In the genomic region with DNA sequence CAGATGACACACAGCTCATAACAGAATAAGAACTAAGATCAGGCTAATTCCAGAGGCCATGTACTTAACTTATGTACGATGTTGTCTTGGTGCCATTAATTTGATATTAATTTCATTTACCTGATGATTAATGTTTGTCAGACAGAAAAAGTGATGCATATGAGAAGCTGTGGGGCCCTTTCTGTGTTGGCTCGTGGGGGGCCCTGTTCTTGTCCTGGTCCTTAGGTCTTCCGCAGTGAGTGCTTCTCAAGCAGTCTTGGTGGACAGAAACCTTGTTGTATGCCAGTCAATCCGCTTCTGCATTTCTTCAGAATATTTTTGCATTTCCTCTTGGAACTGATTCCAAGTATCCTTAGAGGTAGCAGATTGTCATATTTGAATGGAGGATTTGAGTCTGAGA, we compare ENCODE assay signal across 26 cellular contexts. TPM values are rescaled to one million over a fixed set of nuclear protein-coding genes. Genes with fewer than 3 reads are reported as not detected.
DNase-seq lines count a peak whose midpoint lies in the region; ATAC-seq, FAIRE-seq and TF ChIP-seq lines count a peak whose summit lies in the region.
"Had no signal": no experiment of that assay in that cellular context is flagged by ENCODE, and none has a peak within 500 bp of the region (broad histone marks: within the 10 kb centered on the region; RNA-seq: fewer than 3 reads in every experiment).

No MANE protein-coding gene starts in this region.

- peaks cover 23% of the 10 kb centered on the region for H3K4me1 ChIP-seq in HepG2 (ENCODE audit: insufficient read depth, low read length)
- H3K4me1 ChIP-seq in right lobe of liver, result peaks cover 0 to 50% (median 15%) of the 10 kb centered on the region in 4 donors
- H3K4me1 ChIP-seq: BE2C; BLaER1 treated with 17β-estradiol and CSF1 and Interleukin-3, amounts not matched to agents 10 nM and 100 nM had no signal

- ATAC-seq in HepG2 (no peak), right lobe of liver (no peak), T-helper 17 cell (no peak), GM19463 (IDR thresholded peaks at IDR 0.05; ENCODE audit: unreplicated experiment) (no peak)
- ATAC-seq: A549, HCT116 had no signal

- TF ChIP-seq CTCF in HepG2 (CRISPR knock-in tag; IDR thresholded peaks at IDR 0.05) (no peak), right lobe of liver (IDR thresholded peaks at IDR 0.05) (no peak), nephron progenitor cell (IDR thresholded peaks at IDR 0.05) (no peak)

- TF ChIP-seq POLR2A in HepG2 (IDR thresholded peaks at IDR 0.05; ENCODE audit: insufficient read depth in 1 of 2, low read depth in 2 of 2, low read length in 2 of 2) (no peak), right lobe of liver (IDR thresholded peaks at IDR 0.05) (no peak)

- H3K4me2 ChIP-seq in HepG2 (ENCODE audit: low read depth, low read length), result no peak overlapping the region
- H3K4me2 ChIP-seq: A549; BLaER1 treated with 17β-estradiol and CSF1 and Interleukin-3, amounts not matched to agents 10 nM and 100 nM had no signal

- H3K4me3 Mint-ChIP-seq in T-helper 17 cell, result no peak overlapping the region
- H3K4me3 Mint-ChIP-seq in nephron progenitor cell, result no peak overlapping the region
- H3K4me3 Mint-ChIP-seq: CD14-positive monocyte; CD4-positive, alpha-beta T cell; H9; HFFc6 had no signal

- intact Hi-C loops in HepG2 (cut with micrococcal nuclease; ENCODE audit: unreplicated experiment) (no loop called here), right lobe of liver (cut with DNase I) (no loop called here)

- no peak overlapping the region for H3K27ac ChIP-seq in HepG2 (ENCODE audit: extremely low read length, insufficient read depth, low read length)
- H3K27ac ChIP-seq in right lobe of liver, result peak overlapping the region in 1 of 3 donors; percentile 57
- H3K27ac ChIP-seq: A549; BLaER1 treated with 17β-estradiol and CSF1 and Interleukin-3, amounts not matched to agents 10 nM and 100 nM; GM23248 had no signal

- CTCF ChIA-PET in HepG2 (lab: Yijun Ruan, JAX; ENCODE audit: low intra/inter-chr PET ratio, low total read pairs), result interaction anchor here (0.6 kb wide), 1 partner anchor 96 kb away, joined by 3 read pairs; no protein-coding TSS in a partner anchor

- no peak overlapping the region for H2AFZ ChIP-seq in HepG2 (ENCODE audit: low read length)
- H2AFZ ChIP-seq: GM23248 had no signal

- H3K4me3 ChIP-seq in HepG2 (replicated peaks in 1 of 3; ENCODE audit: insufficient read depth in 1 of 3, low read depth in 2 of 3, low read length in 3 of 3) (no peak overlapping the region), right lobe of liver (no peak overlapping the region)
- H3K4me3 ChIP-seq: A549; BLaER1 treated with 17β-estradiol and CSF1 and Interleukin-3, amounts not matched to agents 10 nM and 100 nM; GM23248 had no signal

- TF ChIP-seq EP300 in HepG2 (IDR thresholded peaks at IDR 0.05; ENCODE audit: low read depth in 2 of 2, low read length in 2 of 2) (no peak), HepG2 (CRISPR knock-in tag; IDR thresholded peaks at IDR 0.05; ENCODE audit: borderline replicate concordance) (no peak)

- no peak for TF ChIP-seq RAD21 in HepG2 (CRISPR knock-in tag; IDR thresholded peaks at IDR 0.05)

- no peak for FAIRE-seq in HepG2 (lab: Jason Lieb, UNC)
- FAIRE-seq: A549, GM12891, GM18507 had no signal

- no peak overlapping the region for H3K9ac ChIP-seq in HepG2 (ENCODE audit: insufficient read depth, low read depth, low read length)
- H3K9ac ChIP-seq: BLaER1 treated with 17β-estradiol and CSF1 and Interleukin-3, amounts not matched to agents 10 nM and 100 nM; GM23248 had no signal

- H3K4me1 Mint-ChIP-seq in T-helper 17 cell, result peaks cover 27% of the 10 kb centered on the region
- peaks cover 5% of the 10 kb centered on the region for H3K4me1 Mint-ChIP-seq in nephron progenitor cell
- H3K4me1 Mint-ChIP-seq: CD14-positive monocyte had no signal

- H3K79me2 ChIP-seq in HepG2 (ENCODE audit: insufficient read depth, low read length), result peaks cover 67% of the 10 kb centered on the region

- H3K27me3 ChIP-seq in HepG2 (ENCODE audit: control insufficient read depth in 1 of 2, insufficient read depth in 2 of 2, low read length in 2 of 2), result no peaks in the 10 kb centered on the region
- no peaks in the 10 kb centered on the region for H3K27me3 ChIP-seq in right lobe of liver
- H3K27me3 ChIP-seq: BE2C; BLaER1 treated with 17β-estradiol and CSF1 and Interleukin-3, amounts not matched to agents 10 nM and 100 nM had no signal

- H3K27ac Mint-ChIP-seq in T-helper 17 cell, result peak overlapping the region; percentile 32
- peak overlapping the region; percentile 29 for H3K27ac Mint-ChIP-seq in nephron progenitor cell
- H3K27ac Mint-ChIP-seq: CD4-positive, alpha-beta T cell; HFFc6 had no signal

- no peaks in the 10 kb centered on the region for H3K9me3 Mint-ChIP-seq in nephron progenitor cell
- H3K9me3 Mint-ChIP-seq: CD14-positive monocyte; CD4-positive, alpha-beta T cell; H9; HFFc6 had no signal

- in situ Hi-C loops in HepG2 (cut with HindIII; ENCODE audit: extremely low pct_ligation_motif_present, low pct_unique_long_range_greater_than_20kb), result no loop called here

- peaks cover 46% of the 10 kb centered on the region for H4K20me1 ChIP-seq in HepG2 (ENCODE audit: insufficient read depth, low read length)

- no TSS peak for BruUV-seq in HepG2 (replicated peaks; lab: Mats Ljungman, UMichigan)

- WGBS in HepG2 (ENCODE audit: low lambda C conversion rate), result 95% methylated on average over 4 of the region's 4 CpGs
- WGBS in right lobe of liver (ENCODE audit: insufficient coverage, low coverage, low lambda C conversion rate, missing lambda C conversion rate), result 96% methylated on average over 4 of the region's 4 CpGs

- no peaks in the 10 kb centered on the region for H3K9me3 ChIP-seq in HepG2 (ENCODE audit: low read length)
- no peaks in the 10 kb centered on the region for H3K9me3 ChIP-seq in right lobe of liver
- no peaks in the 10 kb centered on the region for H3K9me3 ChIP-seq in T-helper 17 cell (ENCODE audit: control insufficient read depth, low read length, poor library complexity, severe bottlenecking)
- H3K9me3 ChIP-seq: A549; BE2C; BLaER1 treated with 17β-estradiol and CSF1 and Interleukin-3, amounts not matched to agents 10 nM and 100 nM had no signal

- POLR2A ChIA-PET in HepG2 (lab: Yijun Ruan, JAX), result interaction anchor here (2.5 kb wide), 1 partner anchor 20 kb away, joined by 13 read pairs; a partner anchor contains a TSS

- H3K27me3 Mint-ChIP-seq in T-helper 17 cell (no peaks in the 10 kb centered on the region), nephron progenitor cell (ENCODE audit: low read depth, poor library complexity) (peaks cover 3% of the 10 kb centered on the region)
- H3K27me3 Mint-ChIP-seq: CD4-positive, alpha-beta T cell had no signal

- DNase-seq in HepG2 (ENCODE audit: low spot score), result no peak
- DNase-seq in right lobe of liver, result no peak
- DNase-seq in T-helper 17 cell, result no peak
- no peak for DNase-seq in nephron progenitor cell
- no peak for DNase-seq in activated CD4-positive, alpha-beta T cell treated with anti-CD3 and anti-CD28 coated beads, Interleukin-2, amount 50 U/mL, for 4 hours
- no peak for DNase-seq in NCI-H748 treated with DMSO at 0.1 percent for 48 hours (lab: John Stamatoyannopoulos, UW)
- DNase-seq: 8988T; ACHN; AML-193; BE2C; Calu3; CD4-positive, alpha-beta T cell; COR-L47; DMS53; DMS79 treated with DMSO at 0.1 percent for 48 hours; GF-D8; GM23248; H9; HFFc6 had no signal

- H3K36me3 ChIP-seq in HepG2 (replicated peaks in 1 of 2; ENCODE audit: control insufficient read depth in 1 of 2, insufficient read depth in 2 of 2, low read length in 2 of 2), result peaks cover 39 to 82% of the 10 kb centered on the region in 2 experiments
- H3K36me3 ChIP-seq in right lobe of liver, result peaks cover 0 to 49% (median 12%) of the 10 kb centered on the region in 4 donors

- H3K36me3 Mint-ChIP-seq in T-helper 17 cell (ENCODE audit: low read depth), result peaks cover 10% of the 10 kb centered on the region
- H3K36me3 Mint-ChIP-seq in nephron progenitor cell (ENCODE audit: low read depth), result peaks cover 64% of the 10 kb centered on the region

RNA-seq across cellular contexts. Expression of a gene that starts 20.2 kb away (rescaled TPM):
- total RNA-seq in HepG2 (2016; rRNA removed; fragmentation: Illumina TruSeq; extraction: Trizol) (28.4 and 43.4 TPM in 2 replicates), right lobe of liver (10 to 100 TPM; 31.2 to 45.7 (median 32.8) TPM), T-helper 17 cell (100 to 1,000 TPM; 173 to 183 TPM)
- 14.7 and 17.5 TPM in 2 replicates for total RNA-seq in HepG2 (2016; cell fraction: cytosol; rRNA removed; fragmentation: Illumina TruSeq; extraction: Trizol; ENCODE audit: low read depth)
- total RNA-seq in HepG2 (2016; cell fraction: insoluble cytoplasmic fraction; rRNA removed; fragmentation: Illumina TruSeq; extraction: Trizol), result 31.2 and 39.6 TPM in 2 replicates
- total RNA-seq in HepG2 (2016; cell fraction: membrane; rRNA removed; fragmentation: Illumina TruSeq; extraction: Trizol), result 15.8 and 15.9 TPM in 2 replicates
- total RNA-seq in HepG2 (2016; cell fraction: nucleus; rRNA removed; fragmentation: Illumina TruSeq; extraction: Trizol), result 52.0 and 55.7 TPM in 2 replicates
- polyA plus RNA-seq in HepG2 (2011; rRNA removed), result 21.0 and 27.2 TPM in 2 replicates
- 25.0 and 48.1 TPM in 2 replicates for polyA plus RNA-seq in HepG2 (2011; cell fraction: cytosol; rRNA removed)
- polyA plus RNA-seq in HepG2 (2011; cell fraction: nucleus; rRNA removed), result 153 and 157 TPM in 2 replicates
- 55.4 and 72.9 TPM in 2 replicates for polyA plus RNA-seq in HepG2 (2012)
- 3.6 and 3.8 TPM in 2 replicates for polyA plus RNA-seq in HepG2 (2016; cell fraction: cytosol; fragmentation: Illumina TruSeq; extraction: Trizol; ENCODE audit: low read depth)
- polyA plus RNA-seq in HepG2 (2016; cell fraction: insoluble cytoplasmic fraction; fragmentation: Illumina TruSeq; extraction: Trizol; ENCODE audit: low read depth), result 67.5 and 86.2 TPM in 2 replicates
- polyA plus RNA-seq in HepG2 (2016; cell fraction: membrane; fragmentation: Illumina TruSeq; extraction: Trizol; ENCODE audit: low read depth), result 6.0 and 7.3 TPM in 2 replicates
- 107 and 108 TPM in 2 replicates for polyA plus RNA-seq in HepG2 (2016; cell fraction: nucleus; fragmentation: Illumina TruSeq; extraction: Trizol; ENCODE audit: insufficient read depth, low read depth)
- polyA minus RNA-seq in HepG2 (2011; rRNA and poly(A)+ RNA removed; ENCODE audit: low replicate concordance), result 19.3 and 26.4 TPM in 2 replicates
- polyA minus RNA-seq in HepG2 (2011; cell fraction: cytosol; rRNA and poly(A)+ RNA removed), result 31.4 and 31.7 TPM in 2 replicates
- polyA minus RNA-seq in HepG2 (2011; cell fraction: nucleus; rRNA and poly(A)+ RNA removed), result 66.7 and 69.6 TPM in 2 replicates

RNA-seq across cellular contexts. Expression of a gene that starts 20.5 kb away (rescaled TPM):
- total RNA-seq in HepG2 (2016; rRNA removed; fragmentation: Illumina TruSeq; extraction: Trizol) (22.9 and 31.5 TPM in 2 replicates), right lobe of liver (10 to 100 TPM; 16.9 to 48.9 (median 41.7) TPM), T-helper 17 cell (100 to 1,000 TPM; 241 to 255 TPM)
- 28.6 and 30.0 TPM in 2 replicates for total RNA-seq in HepG2 (2016; cell fraction: cytosol; rRNA removed; fragmentation: Illumina TruSeq; extraction: Trizol; ENCODE audit: low read depth)
- 16.7 and 28.5 TPM in 2 replicates for total RNA-seq in HepG2 (2016; cell fraction: insoluble cytoplasmic fraction; rRNA removed; fragmentation: Illumina TruSeq; extraction: Trizol)
- 18.7 and 21.5 TPM in 2 replicates for total RNA-seq in HepG2 (2016; cell fraction: membrane; rRNA removed; fragmentation: Illumina TruSeq; extraction: Trizol)
- total RNA-seq in HepG2 (2016; cell fraction: nucleus; rRNA removed; fragmentation: Illumina TruSeq; extraction: Trizol), result 38.9 and 43.4 TPM in 2 replicates
- polyA plus RNA-seq in HepG2 (2011; rRNA removed), result 11.2 and 16.8 TPM in 2 replicates
- polyA plus RNA-seq in HepG2 (2011; cell fraction: cytosol; rRNA removed), result 4.4 and 7.8 TPM in 2 replicates
- polyA plus RNA-seq in HepG2 (2011; cell fraction: nucleus; rRNA removed), result 123 and 130 TPM in 2 replicates
- polyA plus RNA-seq in HepG2 (2012), result 34.2 and 41.5 TPM in 2 replicates
- polyA plus RNA-seq in HepG2 (2016; cell fraction: cytosol; fragmentation: Illumina TruSeq; extraction: Trizol; ENCODE audit: low read depth), result 7.4 and 9.0 TPM in 2 replicates
- polyA plus RNA-seq in HepG2 (2016; cell fraction: insoluble cytoplasmic fraction; fragmentation: Illumina TruSeq; extraction: Trizol; ENCODE audit: low read depth), result 37.3 and 38.4 TPM in 2 replicates
- 8.7 and 10.4 TPM in 2 replicates for polyA plus RNA-seq in HepG2 (2016; cell fraction: membrane; fragmentation: Illumina TruSeq; extraction: Trizol; ENCODE audit: low read depth)
- 110 and 111 TPM in 2 replicates for polyA plus RNA-seq in HepG2 (2016; cell fraction: nucleus; fragmentation: Illumina TruSeq; extraction: Trizol; ENCODE audit: insufficient read depth, low read depth)
- polyA minus RNA-seq in HepG2 (2011; rRNA and poly(A)+ RNA removed; ENCODE audit: low replicate concordance), result 14.4 and 17.7 TPM in 2 replicates
- 7.1 and 9.7 TPM in 2 replicates for polyA minus RNA-seq in HepG2 (2011; cell fraction: cytosol; rRNA and poly(A)+ RNA removed)
- 82.5 and 91.5 TPM in 2 replicates for polyA minus RNA-seq in HepG2 (2011; cell fraction: nucleus; rRNA and poly(A)+ RNA removed)

RNA-seq across cellular contexts. Expression of a gene that starts 37.3 kb away (rescaled TPM):
- total RNA-seq in HepG2 (2016; rRNA removed; fragmentation: Illumina TruSeq; extraction: Trizol) (35.4 and 37.9 TPM in 2 replicates), right lobe of liver (10 to 100 TPM; 24.2 to 54.3 (median 33.7) TPM), T-helper 17 cell (10 to 100 TPM; 26.9 to 27.9 TPM)
- 20.7 and 21.7 TPM in 2 replicates for total RNA-seq in HepG2 (2016; cell fraction: cytosol; rRNA removed; fragmentation: Illumina TruSeq; extraction: Trizol; ENCODE audit: low read depth)
- total RNA-seq in HepG2 (2016; cell fraction: insoluble cytoplasmic fraction; rRNA removed; fragmentation: Illumina TruSeq; extraction: Trizol), result 38.9 and 39.8 TPM in 2 replicates
- 22.9 and 26.0 TPM in 2 replicates for total RNA-seq in HepG2 (2016; cell fraction: membrane; rRNA removed; fragmentation: Illumina TruSeq; extraction: Trizol)
- total RNA-seq in HepG2 (2016; cell fraction: nucleus; rRNA removed; fragmentation: Illumina TruSeq; extraction: Trizol), result 18.4 and 19.8 TPM in 2 replicates
- 28.8 and 40.0 TPM in 2 replicates for polyA plus RNA-seq in HepG2 (2011; rRNA removed)
- polyA plus RNA-seq in HepG2 (2011; cell fraction: cytosol; rRNA removed), result 16.8 and 30.9 TPM in 2 replicates
- polyA plus RNA-seq in HepG2 (2011; cell fraction: nucleus; rRNA removed), result 13.2 and 15.1 TPM in 2 replicates
- polyA plus RNA-seq in HepG2 (2012), result 13.1 and 19.3 TPM in 2 replicates
- 20.6 and 24.5 TPM in 2 replicates for polyA plus RNA-seq in HepG2 (2016; cell fraction: cytosol; fragmentation: Illumina TruSeq; extraction: Trizol; ENCODE audit: low read depth)
- 37.7 and 43.8 TPM in 2 replicates for polyA plus RNA-seq in HepG2 (2016; cell fraction: insoluble cytoplasmic fraction; fragmentation: Illumina TruSeq; extraction: Trizol; ENCODE audit: low read depth)
- 19.5 and 22.0 TPM in 2 replicates for polyA plus RNA-seq in HepG2 (2016; cell fraction: membrane; fragmentation: Illumina TruSeq; extraction: Trizol; ENCODE audit: low read depth)
- 32.1 and 41.0 TPM in 2 replicates for polyA plus RNA-seq in HepG2 (2016; cell fraction: nucleus; fragmentation: Illumina TruSeq; extraction: Trizol; ENCODE audit: insufficient read depth, low read depth)
- polyA minus RNA-seq in HepG2 (2011; rRNA and poly(A)+ RNA removed; ENCODE audit: low replicate concordance), result 14.6 and 22.6 TPM in 2 replicates
- 6.3 and 9.1 TPM in 2 replicates for polyA minus RNA-seq in HepG2 (2011; cell fraction: cytosol; rRNA and poly(A)+ RNA removed)
- polyA minus RNA-seq in HepG2 (2011; cell fraction: nucleus; rRNA and poly(A)+ RNA removed), result 6.0 and 7.5 TPM in 2 replicates

RNA-seq across cellular contexts. Expression of a gene that starts 37.8 kb away (rescaled TPM):
- total RNA-seq in HepG2 (2016; rRNA removed; fragmentation: Illumina TruSeq; extraction: Trizol), result 2.8 TPM in 2 replicates
- 2.6 and 3.3 TPM in 2 replicates for total RNA-seq in HepG2 (2016; cell fraction: cytosol; rRNA removed; fragmentation: Illumina TruSeq; extraction: Trizol; ENCODE audit: low read depth)
- 1.6 and 2.1 TPM in 2 replicates for total RNA-seq in HepG2 (2016; cell fraction: insoluble cytoplasmic fraction; rRNA removed; fragmentation: Illumina TruSeq; extraction: Trizol)
- 3.9 and 5.5 TPM in 2 replicates for total RNA-seq in HepG2 (2016; cell fraction: membrane; rRNA removed; fragmentation: Illumina TruSeq; extraction: Trizol)
- total RNA-seq in HepG2 (2016; cell fraction: nucleus; rRNA removed; fragmentation: Illumina TruSeq; extraction: Trizol), result 0.81 and 0.94 TPM in 2 replicates
- 3.9 and 4.6 TPM in 2 replicates for polyA plus RNA-seq in HepG2 (2011; rRNA removed)
- 4.2 and 6.2 TPM in 2 replicates for polyA plus RNA-seq in HepG2 (2011; cell fraction: cytosol; rRNA removed)
- 6.3 and 7.3 TPM in 2 replicates for polyA plus RNA-seq in HepG2 (2011; cell fraction: nucleus; rRNA removed)
- 1.9 and 3.0 TPM in 2 replicates for polyA plus RNA-seq in HepG2 (2012)
- 3.6 and 4.2 TPM in 2 replicates for polyA plus RNA-seq in HepG2 (2016; cell fraction: cytosol; fragmentation: Illumina TruSeq; extraction: Trizol; ENCODE audit: low read depth)
- 2.5 and 3.3 TPM in 2 replicates for polyA plus RNA-seq in HepG2 (2016; cell fraction: insoluble cytoplasmic fraction; fragmentation: Illumina TruSeq; extraction: Trizol; ENCODE audit: low read depth)
- 3.3 and 3.5 TPM in 2 replicates for polyA plus RNA-seq in HepG2 (2016; cell fraction: membrane; fragmentation: Illumina TruSeq; extraction: Trizol; ENCODE audit: low read depth)
- polyA plus RNA-seq in HepG2 (2016; cell fraction: nucleus; fragmentation: Illumina TruSeq; extraction: Trizol; ENCODE audit: insufficient read depth, low read depth), result 3.3 and 3.4 TPM in 2 replicates
- polyA minus RNA-seq in HepG2 (2011; rRNA and poly(A)+ RNA removed; ENCODE audit: low replicate concordance), result 0.21 and 1.8 TPM in 2 replicates
- 1.1 and 3.1 TPM in 2 replicates for polyA minus RNA-seq in HepG2 (2011; cell fraction: cytosol; rRNA and poly(A)+ RNA removed)
- polyA minus RNA-seq in HepG2 (2011; cell fraction: nucleus; rRNA and poly(A)+ RNA removed), result 0.52 and 1.1 TPM in 2 replicates
- total RNA-seq in right lobe of liver, result 10 to 100 TPM in 1 of 6 experiments, 1 to 10 TPM in 5; 1.6 to 10.3 (median 4.0) TPM
- 1 to 10 TPM; 1.4 to 3.1 TPM for total RNA-seq in T-helper 17 cell

RNA-seq across cellular contexts. Expression of a gene that starts 47.0 kb away (rescaled TPM):
- total RNA-seq in HepG2 (2016; rRNA removed; fragmentation: Illumina TruSeq; extraction: Trizol) (706 and 763 TPM in 2 replicates), right lobe of liver (100 to 1,000 TPM; 232 to 283 (median 251) TPM), T-helper 17 cell (1,000 to 10,000 TPM in 1 of 2 donors, 100 to 1,000 TPM in 1; 811 to 1,376 TPM)
- 1,266 and 1,322 TPM in 2 replicates for total RNA-seq in HepG2 (2016; cell fraction: cytosol; rRNA removed; fragmentation: Illumina TruSeq; extraction: Trizol; ENCODE audit: low read depth)
- 739 and 797 TPM in 2 replicates for total RNA-seq in HepG2 (2016; cell fraction: insoluble cytoplasmic fraction; rRNA removed; fragmentation: Illumina TruSeq; extraction: Trizol)
- 1,622 and 1,758 TPM in 2 replicates for total RNA-seq in HepG2 (2016; cell fraction: membrane; rRNA removed; fragmentation: Illumina TruSeq; extraction: Trizol)
- 259 and 275 TPM in 2 replicates for total RNA-seq in HepG2 (2016; cell fraction: nucleus; rRNA removed; fragmentation: Illumina TruSeq; extraction: Trizol)
- 740 and 962 TPM in 2 replicates for polyA plus RNA-seq in HepG2 (2011; rRNA removed)
- 548 and 718 TPM in 2 replicates for polyA plus RNA-seq in HepG2 (2011; cell fraction: cytosol; rRNA removed)
- polyA plus RNA-seq in HepG2 (2011; cell fraction: nucleus; rRNA removed), result 184 and 190 TPM in 2 replicates
- 1,022 and 1,044 TPM in 2 replicates for polyA plus RNA-seq in HepG2 (2012)
- polyA plus RNA-seq in HepG2 (2016; cell fraction: cytosol; fragmentation: Illumina TruSeq; extraction: Trizol; ENCODE audit: low read depth), result 1,678 and 1,761 TPM in 2 replicates
- 756 and 780 TPM in 2 replicates for polyA plus RNA-seq in HepG2 (2016; cell fraction: insoluble cytoplasmic fraction; fragmentation: Illumina TruSeq; extraction: Trizol; ENCODE audit: low read depth)
- polyA plus RNA-seq in HepG2 (2016; cell fraction: membrane; fragmentation: Illumina TruSeq; extraction: Trizol; ENCODE audit: low read depth), result 1,750 and 1,946 TPM in 2 replicates
- polyA plus RNA-seq in HepG2 (2016; cell fraction: nucleus; fragmentation: Illumina TruSeq; extraction: Trizol; ENCODE audit: insufficient read depth, low read depth), result 539 and 605 TPM in 2 replicates
- polyA minus RNA-seq in HepG2 (2011; rRNA and poly(A)+ RNA removed; ENCODE audit: low replicate concordance), result 163 and 316 TPM in 2 replicates
- 334 and 359 TPM in 2 replicates for polyA minus RNA-seq in HepG2 (2011; cell fraction: cytosol; rRNA and poly(A)+ RNA removed)
- 64.5 and 86.4 TPM in 2 replicates for polyA minus RNA-seq in HepG2 (2011; cell fraction: nucleus; rRNA and poly(A)+ RNA removed)
